Comparison of ENCODE assay signal across 19 cellular contexts in genomic region chr1:188557052-188557451, GRCh38.
DNase-seq lines count a peak whose midpoint lies in the region; ATAC-seq, FAIRE-seq and TF ChIP-seq lines count a peak whose summit lies in the region.
"Had no signal": no experiment of that assay in that cellular context is flagged by ENCODE, and none has a peak within 500 bp of the region (broad histone marks: within the 10 kb centered on the region; RNA-seq: fewer than 3 reads in every experiment).

No MANE protein-coding gene starts in this region.

- H3K9ac ChIP-seq in HepG2 (ENCODE audit: insufficient read depth, low read depth, low read length) (no peak overlapping the region), HCT116 (ENCODE audit: low read length) (no peak overlapping the region), SU-DHL-6 (ENCODE audit: low read length) (no peak overlapping the region), K562 (ENCODE audit: insufficient read depth in 1 of 2, low read depth in 2 of 2, low read length in 2 of 2) (no peak overlapping the region)
- H3K9ac ChIP-seq: BLaER1 treated with 17β-estradiol and CSF1 and Interleukin-3, amounts not matched to agents 10 nM and 100 nM had no signal

- no peaks in the 10 kb centered on the region for H3F3A ChIP-seq in SU-DHL-6 (ENCODE audit: insufficient read depth)

- TF ChIP-seq RAD21 in HepG2 (CRISPR knock-in tag; IDR thresholded peaks at IDR 0.05) (no peak), HCT116 (IDR thresholded peaks at IDR 0.05; ENCODE audit: low read depth) (no peak), K562 (CRISPR knock-in tag; conservative IDR thresholded peaks at IDR 0.05 in 1 of 2, IDR thresholded peaks at IDR 0.05 in 1 of 2) (no peak)

- H2AFZ ChIP-seq in HepG2 (ENCODE audit: low read length) = no peak overlapping the region
- peak overlapping the region; percentile 61 for H2AFZ ChIP-seq in HCT116 (ENCODE audit: low read depth, low read length, poor library complexity, severe bottlenecking)
- peak overlapping the region; percentile 19 for H2AFZ ChIP-seq in SU-DHL-6 (ENCODE audit: low read depth, low read length, severe bottlenecking)
- H2AFZ ChIP-seq in K562 (ENCODE audit: low read depth, low read length) = no peak overlapping the region

- H3K9me2 ChIP-seq in HCT116 (ENCODE audit: insufficient read depth) (no peaks in the 10 kb centered on the region), SU-DHL-6 (replicated peaks; ENCODE audit: insufficient read depth, low read length) (no peaks in the 10 kb centered on the region)

- CTCF ChIA-PET in HepG2 (lab: Yijun Ruan, JAX; ENCODE audit: low intra/inter-chr PET ratio, low total read pairs) (no interaction called here), HCT116 (lab: Charles Lee) (no interaction called here), K562 (lab: Yijun Ruan, JAX; ENCODE audit: low intra/inter-chr PET ratio) (no interaction called here)

- no peaks in the 10 kb centered on the region for H3K9me1 ChIP-seq in K562 (ENCODE audit: control insufficient read depth, insufficient read depth, low read length)

- H4K20me1 ChIP-seq in HepG2 (ENCODE audit: insufficient read depth, low read length) (no peaks in the 10 kb centered on the region), HCT116 (ENCODE audit: insufficient read depth) (no peaks in the 10 kb centered on the region), SU-DHL-6 (ENCODE audit: low read depth, low read length) (no peaks in the 10 kb centered on the region), K562 (replicated peaks; ENCODE audit: control insufficient read depth, insufficient read depth, low read length) (no peaks in the 10 kb centered on the region)
- H4K20me1 ChIP-seq: BLaER1 treated with 17β-estradiol and CSF1 and Interleukin-3, amounts not matched to agents 10 nM and 100 nM had no signal

- TF ChIP-seq EP300 in HepG2 (IDR thresholded peaks at IDR 0.05; ENCODE audit: low read depth in 2 of 2, low read length in 2 of 2) (no peak), HepG2 (CRISPR knock-in tag; IDR thresholded peaks at IDR 0.05; ENCODE audit: borderline replicate concordance) (no peak), K562 (IDR thresholded peaks at IDR 0.05; ENCODE audit: low read length) (no peak)

- H3K27me3 ChIP-seq in HepG2 (ENCODE audit: control insufficient read depth in 1 of 2, insufficient read depth in 2 of 2, low read length in 2 of 2) = no peaks in the 10 kb centered on the region
- H3K27me3 ChIP-seq in right lobe of liver = no peaks in the 10 kb centered on the region
- H3K27me3 ChIP-seq in HCT116 (ENCODE audit: insufficient read depth, low read length) = no peaks in the 10 kb centered on the region
- no peaks in the 10 kb centered on the region for H3K27me3 ChIP-seq in SU-DHL-6 (ENCODE audit: low read length)
- H3K27me3 ChIP-seq in K562 (ENCODE audit: control insufficient read depth in 2 of 2, insufficient read depth in 2 of 2, low read length in 2 of 2) = no peaks in the 10 kb centered on the region
- H3K27me3 ChIP-seq: BLaER1 treated with 17β-estradiol and CSF1 and Interleukin-3, amounts not matched to agents 10 nM and 100 nM had no signal

- BruUV-seq in HepG2 (replicated peaks; lab: Mats Ljungman, UMichigan) (no TSS peak), HCT116 (replicated peaks; lab: Mats Ljungman, UMichigan) (no TSS peak), K562 (replicated peaks; lab: Mats Ljungman, UMichigan) (no TSS peak)

- no peaks in the 10 kb centered on the region for H3K9me3 ChIP-seq in HepG2 (ENCODE audit: low read length)
- H3K9me3 ChIP-seq in right lobe of liver = no peaks in the 10 kb centered on the region
- no peaks in the 10 kb centered on the region for H3K9me3 ChIP-seq in HCT116 (ENCODE audit: control insufficient read depth in 1 of 2, insufficient read depth in 1 of 2, low read depth in 1 of 2, low read length in 2 of 2)
- 0 out of 2 replicates have a peak, but pooled peaks cover 4% of the 10 kb centered on the region for H3K9me3 ChIP-seq in SU-DHL-6 (ENCODE audit: insufficient read depth, low read length)
- no peaks in the 10 kb centered on the region for H3K9me3 ChIP-seq in K562 (replicated peaks; ENCODE audit: control insufficient read depth, insufficient read depth, low read depth, low read length)
- H3K9me3 ChIP-seq: BLaER1 treated with 17β-estradiol and CSF1 and Interleukin-3, amounts not matched to agents 10 nM and 100 nM had no signal

- ATAC-seq in HepG2 (no peak), right lobe of liver (no peak), HCT116 (no peak), K562 (no peak), GM21360 (IDR thresholded peaks at IDR 0.05; ENCODE audit: unreplicated experiment) (no peak)
- ATAC-seq: CD8-positive, alpha-beta T cell had no signal

- H3K4me3 ChIP-seq in HepG2 (replicated peaks in 1 of 3; ENCODE audit: insufficient read depth in 1 of 3, low read depth in 2 of 3, low read length in 3 of 3) = no peak overlapping the region
- H3K4me3 ChIP-seq in right lobe of liver = no peak overlapping the region
- no peak overlapping the region for H3K4me3 ChIP-seq in HCT116 (replicated peaks in 1 of 2; ENCODE audit: low read depth in 1 of 2, low read length in 2 of 2)
- no peak overlapping the region for H3K4me3 ChIP-seq in SU-DHL-6 (ENCODE audit: insufficient read depth, low read length, poor library complexity, severe bottlenecking)
- H3K4me3 ChIP-seq in K562 = no peak overlapping the region
- H3K4me3 ChIP-seq: BLaER1 treated with 17β-estradiol and CSF1 and Interleukin-3, amounts not matched to agents 10 nM and 100 nM had no signal

- POLR2A ChIA-PET in HepG2 (lab: Yijun Ruan, JAX) = no interaction called here
- POLR2A ChIA-PET in HCT116 (lab: Charles Lee) = no interaction called here
- POLR2A ChIA-PET in K562 (lab: Yijun Ruan, JAX) = no interaction called here

- intact Hi-C loops in HepG2 (cut with micrococcal nuclease; ENCODE audit: unreplicated experiment) = no loop called here
- intact Hi-C loops in right lobe of liver (cut with DNase I) = no loop called here
- intact Hi-C loops in HCT116 (cut with micrococcal nuclease) = no loop called here
- intact Hi-C loops in K562 (cut with micrococcal nuclease) = no loop called here

- no peak for DNase-seq in HepG2 (ENCODE audit: low spot score)
- no peak for DNase-seq in right lobe of liver
- no peak for DNase-seq in HCT116 (ENCODE audit: low read depth, low spot score)
- no peak for DNase-seq in K562 (ENCODE audit: extremely low read depth in 1 of 4, low spot score in 3 of 4)
- DNase-seq in AML-193 (lab: John Stamatoyannopoulos, UW) = no peak
- DNase-seq in NCI-H1092 treated with DMSO at 0.1 percent for 48 hours (lab: John Stamatoyannopoulos, UW) = no peak
- DNase-seq: ACHN; CD4-positive, alpha-beta T cell; CD8-positive, alpha-beta T cell; COR-L47; DMS79 treated with DMSO at 0.1 percent for 48 hours; GF-D8 had no signal

- FAIRE-seq in HepG2 (lab: Jason Lieb, UNC) (no peak), K562 (lab: Jason Lieb, UNC) (no peak)
- FAIRE-seq: GM12891, GM19239 had no signal

- TF ChIP-seq CTCF in HepG2 (CRISPR knock-in tag; IDR thresholded peaks at IDR 0.05) (no peak), right lobe of liver (IDR thresholded peaks at IDR 0.05) (no peak), HCT116 (IDR thresholded peaks at IDR 0.05 in 2 of 3, conservative IDR thresholded peaks at IDR 0.05 in 1 of 3; ENCODE audit: borderline replicate concordance in 1 of 3, insufficient read depth in 1 of 3, low read depth in 2 of 3, low read length in 2 of 3) (no peak), SU-DHL-6 (IDR thresholded peaks at IDR 0.05; ENCODE audit: insufficient read depth, low read length, poor library complexity, severe bottlenecking) (no peak), K562 (IDR thresholded peaks at IDR 0.05 in 2 of 3, conservative IDR thresholded peaks at IDR 0.05 in 1 of 3; ENCODE audit: insufficient read depth in 2 of 3, low read depth in 1 of 3, low read length in 3 of 3) (no peak)

- RAD21 ChIA-PET in HCT116 (lab: Charles Lee; ENCODE audit: low non-redundant PET in 1 of 2, low total read pairs in 2 of 2, uncharacterized antibody in 2 of 2, unreplicated experiment in 2 of 2) = no interaction called here

- in situ Hi-C loops in HepG2 (cut with HindIII; ENCODE audit: extremely low pct_ligation_motif_present, low pct_unique_long_range_greater_than_20kb) (no loop called here), K562 (cut with MboI) (no loop called here)

- H3K79me2 ChIP-seq in HepG2 (ENCODE audit: insufficient read depth, low read length) (no peaks in the 10 kb centered on the region), HCT116 (ENCODE audit: insufficient read depth, low read length) (no peaks in the 10 kb centered on the region), SU-DHL-6 (ENCODE audit: insufficient read depth, low read length) (no peaks in the 10 kb centered on the region), K562 (ENCODE audit: control insufficient read depth, insufficient read depth, low read length) (no peaks in the 10 kb centered on the region)

- no peaks in the 10 kb centered on the region for H3K36me3 ChIP-seq in HepG2 (replicated peaks in 1 of 2; ENCODE audit: control insufficient read depth in 1 of 2, insufficient read depth in 2 of 2, low read length in 2 of 2)
- H3K36me3 ChIP-seq in right lobe of liver = peaks cover 0 to 3% (median 0%) of the 10 kb centered on the region in 4 donors
- no peaks in the 10 kb centered on the region for H3K36me3 ChIP-seq in HCT116 (ENCODE audit: control insufficient read depth in 1 of 2, insufficient read depth in 2 of 2, low read length in 2 of 2)
- H3K36me3 ChIP-seq in SU-DHL-6 (ENCODE audit: low read length) = no peaks in the 10 kb centered on the region
- no peaks in the 10 kb centered on the region for H3K36me3 ChIP-seq in K562 (ENCODE audit: control insufficient read depth, insufficient read depth, low read length)
- H3K36me3 ChIP-seq: BLaER1 treated with 17β-estradiol and CSF1 and Interleukin-3, amounts not matched to agents 10 nM and 100 nM had no signal

- TF ChIP-seq POLR2A in HepG2 (IDR thresholded peaks at IDR 0.05; ENCODE audit: insufficient read depth in 1 of 2, low read depth in 2 of 2, low read length in 2 of 2) (no peak), right lobe of liver (IDR thresholded peaks at IDR 0.05) (no peak), HCT116 (IDR thresholded peaks at IDR 0.05; ENCODE audit: borderline replicate concordance, extremely low read depth, insufficient read depth, insufficient read length) (no peak), K562 (conservative IDR thresholded peaks at IDR 0.05) (no peak)

- no peaks in the 10 kb centered on the region for H3K4me1 ChIP-seq in HepG2 (ENCODE audit: insufficient read depth, low read length)
- no peaks in the 10 kb centered on the region for H3K4me1 ChIP-seq in right lobe of liver
- H3K4me1 ChIP-seq in HCT116 (ENCODE audit: control insufficient read depth in 1 of 2, insufficient read depth in 2 of 2, low read length in 2 of 2) = no peaks in the 10 kb centered on the region
- no peaks in the 10 kb centered on the region for H3K4me1 ChIP-seq in K562 (replicated peaks in 1 of 2; ENCODE audit: control insufficient read depth in 2 of 2, insufficient read depth in 2 of 2, low read length in 2 of 2)
- H3K4me1 ChIP-seq: BLaER1 treated with 17β-estradiol and CSF1 and Interleukin-3, amounts not matched to agents 10 nM and 100 nM had no signal

- no peak overlapping the region for H3K4me2 ChIP-seq in HepG2 (ENCODE audit: low read depth, low read length)
- H3K4me2 ChIP-seq in HCT116 (ENCODE audit: low read length) = no peak overlapping the region
- H3K4me2 ChIP-seq in SU-DHL-6 (ENCODE audit: low read depth, low read length, poor library complexity, severe bottlenecking) = no peak overlapping the region
- no peak overlapping the region for H3K4me2 ChIP-seq in K562 (ENCODE audit: insufficient read depth, low read length)
- H3K4me2 ChIP-seq: BLaER1 treated with 17β-estradiol and CSF1 and Interleukin-3, amounts not matched to agents 10 nM and 100 nM had no signal

- no peak overlapping the region for H3K27ac ChIP-seq in HepG2 (ENCODE audit: extremely low read length, insufficient read depth, low read length)
- H3K27ac ChIP-seq in right lobe of liver = no peak overlapping the region
- no peak overlapping the region for H3K27ac ChIP-seq in HCT116 (ENCODE audit: low read depth, low read length)
- no peak overlapping the region for H3K27ac ChIP-seq in SU-DHL-6 (ENCODE audit: low read depth, low read length)
- no peak overlapping the region for H3K27ac ChIP-seq in K562 (ENCODE audit: extremely low read depth, low read depth, low read length)
- H3K27ac ChIP-seq: 22Rv1; BLaER1 treated with 17β-estradiol and CSF1 and Interleukin-3, amounts not matched to agents 10 nM and 100 nM; C4-2B had no signal

Comparison
In these comparisons a context has a peak if more than half of its experiments do, and no peak if none do; other contexts are left out.
1. H2AFZ ChIP-seq: peak in HCT116 (single experiment) and SU-DHL-6 (single experiment); none in HepG2 (single experiment) and K562 (single experiment).
2. Of the 241 proteins assayed by ChIP-seq in both HepG2 and K562: peak only in HepG2: MAFK; only in K562: none; in both: MAFF; in neither: 239.